Comparison of ENCODE assay signal across 18 cellular contexts in the genomic region with DNA sequence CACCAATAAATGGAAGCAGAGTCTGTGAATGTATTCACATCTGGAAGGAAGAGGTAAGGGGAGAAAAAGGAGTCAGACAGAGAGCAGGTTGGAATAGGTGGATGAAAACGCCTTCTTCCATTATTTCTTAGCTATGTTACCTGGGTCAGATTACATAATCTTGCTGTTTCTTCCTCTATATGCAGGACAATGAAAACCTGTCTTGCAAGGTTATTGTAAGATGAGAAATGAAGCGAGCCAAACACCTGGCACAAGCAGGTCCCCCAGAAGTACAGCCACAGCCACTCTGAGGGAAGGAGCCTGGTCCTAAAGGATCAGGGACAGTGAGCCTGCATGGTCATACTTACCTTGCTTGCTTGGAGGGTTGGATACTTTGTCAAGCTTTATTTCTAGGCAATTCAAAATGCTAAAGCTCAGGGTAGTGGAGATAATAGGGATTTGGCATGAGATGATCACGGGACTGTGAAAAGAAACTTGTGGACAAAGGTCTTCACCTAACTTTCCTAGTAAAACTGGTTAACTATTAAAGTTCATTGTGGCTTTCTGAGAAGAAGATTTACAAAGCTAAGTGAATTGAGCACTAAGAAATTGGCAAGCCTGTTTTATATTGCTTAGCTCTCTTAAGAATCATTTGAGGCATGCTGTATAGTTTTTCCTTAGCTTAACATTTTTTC. TPM values are rescaled to one million over a fixed set of nuclear protein-coding genes. Genes with fewer than 3 reads are reported as not detected.
DNase-seq lines count a peak whose midpoint lies in the region; TF ChIP-seq lines count a peak whose summit lies in the region.
"Had no signal": no experiment of that assay in that cellular context is flagged by ENCODE, and none has a peak within 500 bp of the region (broad histone marks: within the 10 kb centered on the region; RNA-seq: fewer than 3 reads in every experiment).

No MANE protein-coding gene starts in this region.

- peak overlapping the region; percentile 52 for H3K4me2 ChIP-seq in hepatocyte
- H3K4me2 ChIP-seq in parathyroid adenoma (ENCODE audit: low read length), result no peak overlapping the region

- H3K4me1 Mint-ChIP-seq in endothelial cell (ENCODE audit: unreplicated experiment), result no peaks in the 10 kb centered on the region
- H3K4me1 Mint-ChIP-seq: IgD-negative memory B cell had no signal

- peaks cover 4% of the 10 kb centered on the region for H3K9me3 Mint-ChIP-seq in endothelial cell (ENCODE audit: unreplicated experiment)

- no peak overlapping the region for H3K9ac ChIP-seq in parathyroid adenoma

- H3K27me3 Mint-ChIP-seq in endothelial cell (ENCODE audit: unreplicated experiment), result no peaks in the 10 kb centered on the region

- H3K79me2 ChIP-seq in hepatocyte, result no peaks in the 10 kb centered on the region
- no peaks in the 10 kb centered on the region for H3K79me2 ChIP-seq in parathyroid adenoma

- no peaks in the 10 kb centered on the region for H3K36me3 Mint-ChIP-seq in endothelial cell (ENCODE audit: low read depth, unreplicated experiment)
- H3K36me3 Mint-ChIP-seq: IgD-negative memory B cell had no signal

- H3K27ac ChIP-seq in VCaP, result peak overlapping the region; percentile 55
- peak overlapping the region; percentile 75 for H3K27ac ChIP-seq in hepatocyte
- peak overlapping the region; percentile 64 for H3K27ac ChIP-seq in parathyroid adenoma

- no peaks in the 10 kb centered on the region for H4K20me1 ChIP-seq in hepatocyte (ENCODE audit: insufficient read depth, poor library complexity, severe bottlenecking)

- H3K4me3 ChIP-seq in hepatocyte (no peak overlapping the region), parathyroid adenoma (ENCODE audit: low read depth, low read length) (no peak overlapping the region)
- H3K4me3 ChIP-seq: GM12878, HAP-1 had no signal

- H3K9me2 ChIP-seq in hepatocyte (replicated peaks; ENCODE audit: insufficient read depth), result no peaks in the 10 kb centered on the region

- H3K4me3 Mint-ChIP-seq in endothelial cell (ENCODE audit: unreplicated experiment), result no peak overlapping the region
- H3K4me3 Mint-ChIP-seq: IgD-negative memory B cell had no signal

- no peak overlapping the region for H2AFZ ChIP-seq in hepatocyte
- H2AFZ ChIP-seq in parathyroid adenoma, result peak overlapping the region; percentile 45

- H3K27ac Mint-ChIP-seq in endothelial cell (ENCODE audit: unreplicated experiment), result no peak overlapping the region
- H3K27ac Mint-ChIP-seq: IgD-negative memory B cell had no signal

- WGBS in hepatocyte (ENCODE audit: low lambda C conversion rate, missing lambda C conversion rate), result 73% methylated on average over 3 of the region's 3 CpGs

- TF ChIP-seq CTCF in VCaP (conservative IDR thresholded peaks at IDR 0.05) (no peak), hepatocyte (IDR thresholded peaks at IDR 0.05; ENCODE audit: poor library complexity) (no peak), parathyroid adenoma (IDR thresholded peaks at IDR 0.05) (no peak), endothelial cell (IDR thresholded peaks at IDR 0.05; ENCODE audit: unreplicated experiment) (no peak)

- DNase-seq in HT-29 (ENCODE audit: low spot score) (peak; percentile 68), hepatocyte (ENCODE audit: low spot score) (peak; percentile 19), midbrain (lab: John Stamatoyannopoulos, UW) (no peak), endothelial cell (ENCODE audit: low spot score) (no peak), cortex of kidney (lab: John Stamatoyannopoulos, UW) (no peak), NCI-H2029 (lab: John Stamatoyannopoulos, UW) (no peak)
- DNase-seq: C1 segment of cervical spinal cord, DMS153, NCI-H1436 treated with DMSO at 0.1 percent for 48 hours, NCI-H2081 treated with DMSO at 0.1 percent for 48 hours, NCI-H226, NCI-H526 had no signal

- H3K4me1 ChIP-seq in hepatocyte (ENCODE audit: insufficient read depth) (peaks cover 38% of the 10 kb centered on the region), parathyroid adenoma (peaks cover 18% of the 10 kb centered on the region)
- H3K4me1 ChIP-seq: HAP-1 had no signal

- H3K27me3 ChIP-seq in hepatocyte (no peaks in the 10 kb centered on the region), parathyroid adenoma (ENCODE audit: control insufficient read depth, insufficient read depth, low read length) (no peaks in the 10 kb centered on the region)

- H3K36me3 ChIP-seq in hepatocyte (replicated peaks; ENCODE audit: insufficient read depth, low read depth) (no peaks in the 10 kb centered on the region), parathyroid adenoma (ENCODE audit: control insufficient read depth, insufficient read depth, low read length) (no peaks in the 10 kb centered on the region)
- H3K36me3 ChIP-seq: HAP-1 had no signal

- no peaks in the 10 kb centered on the region for H3K9me3 ChIP-seq in hepatocyte (ENCODE audit: low read depth)
- H3K9me3 ChIP-seq in parathyroid adenoma (ENCODE audit: control insufficient read depth, low read length), result no peaks in the 10 kb centered on the region
- H3K9me3 ChIP-seq: HAP-1 had no signal

RNA-seq across cellular contexts. Expression of a gene that starts 15.6 kb away (rescaled TPM):
- total RNA-seq in HT-29 (2014; rRNA removed; shearing (Covaris generic)), result 9.3 and 12.2 TPM in 2 replicates
- total RNA-seq in hepatocyte, result 7.9 and 9.6 TPM in 2 replicates
- 4.9 TPM in 2 replicates for polyA plus RNA-seq in hepatocyte
- 1.1 TPM for total RNA-seq in endothelial cell (ENCODE audit: unreplicated experiment)
- total RNA-seq: GM12878, OCI-LY7 had no signal
- polyA plus RNA-seq: IgD-negative memory B cell had no signal

Comparison
In these comparisons a context has a peak if more than half of its experiments do, and no peak if none do; other contexts are left out.
1. DNase-seq: peak in HT-29 (single experiment) and hepatocyte (single experiment); none in midbrain (single experiment), endothelial cell (single experiment), cortex of kidney (single experiment) and NCI-H2029 (single experiment).
2. Peak in every context shown above with its lines, with median percentiles within 50 percentile points of each other: H3K27ac ChIP-seq.